Comparison of ENCODE assay signal across 15 cellular contexts in the genomic region with DNA sequence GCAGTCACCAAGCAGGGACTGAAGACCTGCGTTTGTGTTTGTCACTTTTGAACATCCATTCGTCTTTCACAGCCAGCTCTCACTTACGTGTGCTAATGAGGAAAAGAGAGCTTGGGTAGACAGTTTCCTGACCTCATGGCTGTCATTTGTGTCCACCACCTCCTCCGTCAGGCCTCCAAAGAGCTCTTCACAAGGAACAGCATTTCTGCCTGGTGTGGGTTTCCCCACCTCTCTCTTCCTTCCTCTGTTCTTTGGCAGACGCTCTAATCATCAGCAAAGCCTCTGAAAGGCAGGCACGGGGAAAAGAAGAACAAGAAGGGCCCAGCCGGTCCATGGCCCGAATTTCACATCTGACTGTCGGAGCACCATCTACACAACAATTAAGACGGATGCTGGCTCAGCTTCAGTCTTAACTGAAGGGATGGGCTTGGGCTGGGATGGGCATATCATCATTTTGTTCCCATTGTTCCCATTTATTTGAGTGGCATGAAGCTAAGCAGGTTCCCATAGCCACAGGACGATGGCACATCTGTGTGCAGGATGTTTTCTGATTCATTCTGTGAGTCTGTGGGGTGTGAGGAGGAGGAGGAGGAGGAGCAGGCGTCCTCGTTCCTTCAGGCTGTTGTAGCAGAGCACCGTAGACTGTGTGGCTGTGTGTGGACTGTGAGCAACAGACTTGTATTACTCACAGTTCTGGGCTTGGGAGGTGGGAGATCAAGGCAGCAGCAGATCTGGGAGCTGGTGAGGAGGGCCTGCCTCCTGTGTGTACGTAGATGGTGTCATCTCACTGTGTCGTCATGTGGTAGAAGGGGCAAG.
DNase-seq lines count a peak whose midpoint lies in the region; ATAC-seq, FAIRE-seq and TF ChIP-seq lines count a peak whose summit lies in the region.
"Had no signal": no experiment of that assay in that cellular context is flagged by ENCODE, and none has a peak within 500 bp of the region (broad histone marks: within the 10 kb centered on the region; RNA-seq: fewer than 3 reads in every experiment).

No MANE protein-coding gene starts in this region.

- WGBS in psoas muscle, 3 donors: 72 to 84% (median 78%) methylated on average over 16 of the region's 16 CpGs
- 85 to 88% methylated on average over 7 to 16 of the region's 16 CpGs for WGBS in transverse colon (ENCODE audit: low coverage in 1 of 2), 2 donors

- peak overlapping the region; percentile 19 for H3K27ac Mint-ChIP-seq in activated CD4-positive, alpha-beta T cell treated with anti-CD3 and anti-CD28 coated beads, Interleukin-2, amount 10 ng/mL, durations not matched to agents 7 days and 5 days
- H3K27ac Mint-ChIP-seq: activated B cell treated with CpG ODN at 0.5 μM for 24 hours had no signal

- DNase-seq in activated CD4-positive, alpha-beta T cell treated with anti-CD3 and anti-CD28 coated beads, Interleukin-2, amount 10 ng/mL, durations not matched to agents 7 days and 5 days: no peak
- DNase-seq in activated CD4-positive, alpha-beta T cell treated with anti-CD3 and anti-CD28 coated beads for 1 hour: no peak
- DNase-seq in KBM-7 (peak; percentile 8), choroid plexus epithelial cell (ENCODE audit: low read depth) (peak; percentile 64), psoas muscle (no peak), HEK293T (ENCODE audit: extremely low spot score) (no peak), transverse colon (no peak), RCC 7860 (ENCODE audit: low spot score) (no peak)
- DNase-seq: activated B cell treated with CpG ODN at 0.5 μM for 24 hours; aorta; GF-D8; NCI-H446; Right ventricle myocardium superior; stimulated activated naive CD4-positive, alpha-beta T cell had no signal

- CTCF ChIA-PET in activated CD4-positive, alpha-beta T cell treated with anti-CD3 and anti-CD28 coated beads, Interleukin-2, amount 10 ng/mL, durations not matched to agents 7 days and 5 days (lab: Charles Lee): interaction anchor here (0.6 kb wide), 1 partner anchor 601 kb away, joined by 4 read pairs; no protein-coding TSS in a partner anchor
- CTCF ChIA-PET in HEK293T (lab: Yijun Ruan, JAX): no interaction called here

- peaks cover 4% of the 10 kb centered on the region for H3K36me3 Mint-ChIP-seq in activated CD4-positive, alpha-beta T cell treated with anti-CD3 and anti-CD28 coated beads, Interleukin-2, amount 10 ng/mL, durations not matched to agents 7 days and 5 days (ENCODE audit: low read depth)

- peak; percentile 24 to 65 (median 43) for ATAC-seq in psoas muscle
- ATAC-seq: esophagus mucosa had no signal

- TF ChIP-seq CTCF in choroid plexus epithelial cell (conservative IDR thresholded peaks at IDR 0.05; ENCODE audit: low read depth, low read length): no peak
- no peak for TF ChIP-seq CTCF in psoas muscle (IDR thresholded peaks at IDR 0.05)
- TF ChIP-seq CTCF in transverse colon (IDR thresholded peaks at IDR 0.05): no peak

- intact Hi-C loops in psoas muscle (cut with DNase I) (no loop called here), transverse colon (cut with DNase I; ENCODE audit: low total_unique reads) (no loop called here)

- no peak for FAIRE-seq in RCC 7860 (lab: Jason Lieb, UNC)

- TF ChIP-seq POLR2A in transverse colon (IDR thresholded peaks at IDR 0.05): no peak

- H3K4me3 Mint-ChIP-seq in activated CD4-positive, alpha-beta T cell treated with anti-CD3 and anti-CD28 coated beads, Interleukin-2, amount 10 ng/mL, durations not matched to agents 7 days and 5 days: no peak overlapping the region
- H3K4me3 Mint-ChIP-seq: activated B cell treated with CpG ODN at 0.5 μM for 24 hours had no signal

- H3K4me1 Mint-ChIP-seq in activated CD4-positive, alpha-beta T cell treated with anti-CD3 and anti-CD28 coated beads, Interleukin-2, amount 10 ng/mL, durations not matched to agents 7 days and 5 days: peaks cover 11% of the 10 kb centered on the region
- H3K4me1 Mint-ChIP-seq: activated B cell treated with CpG ODN at 0.5 μM for 24 hours had no signal

- POLR2A ChIA-PET in activated CD4-positive, alpha-beta T cell treated with anti-CD3 and anti-CD28 coated beads, Interleukin-2, amount 10 ng/mL, durations not matched to agents 7 days and 5 days (lab: Charles Lee): no interaction called here
- POLR2A ChIA-PET in HEK293T (lab: Yijun Ruan, JAX): no interaction called here

- in situ Hi-C loops in KBM-7 (cut with MboI; ENCODE audit: low pct_unique_long_range_greater_than_20kb, low sequenced_read_pairs) (no loop called here), transverse colon (cut with MboI; ENCODE audit: low pct_ligation_motif_present in 1 of 4, low pct_unique_long_range_greater_than_20kb in 1 of 4, low sequenced_read_pairs in 3 of 4) (no loop called here)

- no peaks in the 10 kb centered on the region for H3K9me3 Mint-ChIP-seq in activated CD4-positive, alpha-beta T cell treated with anti-CD3 and anti-CD28 coated beads, Interleukin-2, amount 10 ng/mL, durations not matched to agents 7 days and 5 days
- H3K9me3 Mint-ChIP-seq: activated B cell treated with CpG ODN at 0.5 μM for 24 hours had no signal

- H3K27ac ChIP-seq in psoas muscle: peak overlapping the region; percentile 11
- no peak overlapping the region for H3K27ac ChIP-seq in transverse colon

- H3K36me3 ChIP-seq in psoas muscle (ENCODE audit: insufficient read depth in 1 of 2, low read depth in 1 of 2): no peaks in the 10 kb centered on the region
- H3K36me3 ChIP-seq in transverse colon: no peaks in the 10 kb centered on the region

- no peak overlapping the region for H3K4me3 ChIP-seq in choroid plexus epithelial cell (ENCODE audit: low read depth, low read length)
- no peak overlapping the region for H3K4me3 ChIP-seq in psoas muscle
- H3K4me3 ChIP-seq in transverse colon: no peak overlapping the region

- no peaks in the 10 kb centered on the region for H3K27me3 Mint-ChIP-seq in activated CD4-positive, alpha-beta T cell treated with anti-CD3 and anti-CD28 coated beads, Interleukin-2, amount 10 ng/mL, durations not matched to agents 7 days and 5 days
- H3K27me3 Mint-ChIP-seq: activated B cell treated with CpG ODN at 0.5 μM for 24 hours had no signal

- no peaks in the 10 kb centered on the region for H3K9me3 ChIP-seq in psoas muscle
- no peaks in the 10 kb centered on the region for H3K9me3 ChIP-seq in transverse colon

- TF ChIP-seq EP300 in transverse colon (IDR thresholded peaks at IDR 0.05; ENCODE audit: low read depth): no peak

- no peaks in the 10 kb centered on the region for H3K27me3 ChIP-seq in psoas muscle (ENCODE audit: insufficient read depth in 3 of 3, low read length in 2 of 3)
- no peaks in the 10 kb centered on the region for H3K27me3 ChIP-seq in transverse colon

- H3K4me1 ChIP-seq in psoas muscle (peaks cover 26% of the 10 kb centered on the region), transverse colon (peaks cover 0 to 13% (median 3%) of the 10 kb centered on the region in 4 donors)

TF ChIP-seq in HEK293T, 16 proteins besides CTCF, POLR2A, EP300 and RAD21:
- TF ChIP-seq PKNOX1 (IDR thresholded peaks at IDR 0.05) (no peak), L3MBTL2 (conservative IDR thresholded peaks at IDR 0.05) (no peak), BHLHE40 (IDR thresholded peaks at IDR 0.05; ENCODE audit: borderline replicate concordance) (no peak), FOXA1 (IDR thresholded peaks at IDR 0.05) (no peak), SUZ12 (IDR thresholded peaks at IDR 0.05) (no peak), ELF4 (IDR thresholded peaks at IDR 0.05) (no peak), TARDBP (IDR thresholded peaks at IDR 0.05) (no peak), FOXM1 (IDR thresholded peaks at IDR 0.05; ENCODE audit: borderline replicate concordance) (no peak), SP1 (IDR thresholded peaks at IDR 0.05) (no peak), LEF1 (IDR thresholded peaks at IDR 0.05; ENCODE audit: borderline replicate concordance) (no peak)
TF ChIP-seq in HEK293T: peak in this region for 0.

Comparison
In these comparisons a context has a peak if more than half of its experiments do, and no peak if none do; other contexts are left out.
1. DNase-seq: peak in KBM-7 (single experiment) and choroid plexus epithelial cell (single experiment); none in activated CD4-positive, alpha-beta T cell treated with anti-CD3 and anti-CD28 coated beads, Interleukin-2, amount 10 ng/mL, durations not matched to agents 7 days and 5 days (single experiment), activated CD4-positive, alpha-beta T cell treated with anti-CD3 and anti-CD28 coated beads for 1 hour (single experiment), psoas muscle (0 of 2), HEK293T (single experiment), transverse colon (single experiment) and RCC 7860 (single experiment).